8 cellular contexts compared by ENCODE assay signal in genomic region chr12:108664338-108665258, GRCh38. TPM values are rescaled to one million over a fixed set of nuclear protein-coding genes. Genes with fewer than 3 reads are reported as not detected.
DNase-seq lines count a peak whose midpoint lies in the region; ATAC-seq, FAIRE-seq and TF ChIP-seq lines count a peak whose summit lies in the region.

No MANE protein-coding gene starts in this region.

- 0 out of 2 replicates have a peak, but pooled peaks cover 11% of the 10 kb centered on the region for H4K20me1 ChIP-seq in HepG2 (ENCODE audit: insufficient read depth, low read length)

- peak; percentile 85 for DNase-seq in BE2C
- DNase-seq in NCI-H446 treated with DMSO at 0.1 percent for 48 hours (lab: John Stamatoyannopoulos, UW) = peak; percentile 55
- peak; percentile 90 for DNase-seq in activated CD4-positive, alpha-beta T cell treated with anti-CD3 and anti-CD28 coated beads for 48 hours
- peak; percentile 94 for DNase-seq in coronary artery (ENCODE audit: low spot score)
- peak; percentile 92 for DNase-seq in HepG2 (ENCODE audit: low spot score)
- peak; percentile 67 to 85 for DNase-seq in stimulated activated CD4-positive, alpha-beta T cell treated with anti-CD3 and anti-CD28 coated beads, Interleukin-4, amount 100 ng/mL, for 4 hours

- TF ChIP-seq RAD21 in HepG2 (CRISPR knock-in tag; IDR thresholded peaks at IDR 0.05) = peak; percentile 90

- H3K4me2 ChIP-seq in HepG2 (ENCODE audit: low read depth, low read length) = peak overlapping the region; percentile 45

- no peak overlapping the region for H2AFZ ChIP-seq in HepG2 (ENCODE audit: low read length)

- H3K27ac ChIP-seq in coronary artery (peak overlapping the region; percentile 73 to 85), HepG2 (ENCODE audit: extremely low read length, insufficient read depth, low read length) (peak overlapping the region; percentile 73)

- H3K9ac ChIP-seq in HepG2 (ENCODE audit: insufficient read depth, low read depth, low read length) = peak overlapping the region; percentile 44; the same call in 1 of the 2 replicates

- no peak overlapping the region for H3K4me3 ChIP-seq in BE2C (ENCODE audit: low read depth, low read length)
- H3K4me3 ChIP-seq in coronary artery = peak overlapping the region; percentile 13
- H3K4me3 ChIP-seq in HepG2 (replicated peaks in 1 of 3; ENCODE audit: insufficient read depth in 1 of 3, low read depth in 2 of 3, low read length in 3 of 3) = peak overlapping the region in 1 of 3 experiments; percentile 8; a peak in 1 of 6 replicates

- CTCF ChIA-PET in HepG2 (lab: Yijun Ruan, JAX; ENCODE audit: low intra/inter-chr PET ratio, low total read pairs) = interaction anchor here (1.0 to 3.4 kb wide), 4 partner anchors 27 to 287 kb away, joined by 3 to 53 read pairs (median 3); no protein-coding TSS in a partner anchor

- 3% methylated on average over 5 of the region's 5 CpGs for WGBS in HepG2 (ENCODE audit: low lambda C conversion rate)

- H3K27me3 ChIP-seq in BE2C = no peaks in the 10 kb centered on the region
- H3K27me3 ChIP-seq in HepG2 (ENCODE audit: control insufficient read depth in 1 of 2, insufficient read depth in 2 of 2, low read length in 2 of 2) = no peaks in the 10 kb centered on the region

- H3K79me2 ChIP-seq in HepG2 (ENCODE audit: insufficient read depth, low read length) = peaks cover 31% of the 10 kb centered on the region

- peak in 1 of 2 experiments; percentile 82; a peak in 2 of 4 replicates for TF ChIP-seq EP300 in HepG2 (IDR thresholded peaks at IDR 0.05; ENCODE audit: low read depth in 2 of 2, low read length in 2 of 2)
- TF ChIP-seq EP300 in HepG2 (CRISPR knock-in tag; IDR thresholded peaks at IDR 0.05; ENCODE audit: borderline replicate concordance) = peak; percentile 39; the same call in 1 of the 2 replicates

- BruUV-seq in HepG2 (replicated peaks; lab: Mats Ljungman, UMichigan) = no TSS peak

- TF ChIP-seq POLR2A in HepG2 (IDR thresholded peaks at IDR 0.05; ENCODE audit: insufficient read depth in 1 of 2, low read depth in 2 of 2, low read length in 2 of 2) = no peak

- peak; percentile 94 for FAIRE-seq in HepG2 (lab: Jason Lieb, UNC)

- H3K9me3 ChIP-seq in BE2C (no peaks in the 10 kb centered on the region), HepG2 (ENCODE audit: low read length) (no peaks in the 10 kb centered on the region)

- TF ChIP-seq CTCF in BE2C (IDR thresholded peaks at IDR 0.05; ENCODE audit: low read depth, low read length) (peak; percentile 99), coronary artery (IDR thresholded peaks at IDR 0.05) (peak; percentile 89), HepG2 (CRISPR knock-in tag; IDR thresholded peaks at IDR 0.05) (peak; percentile 95)

- H3K4me1 ChIP-seq in BE2C (peaks cover 40% of the 10 kb centered on the region), HepG2 (ENCODE audit: insufficient read depth, low read length) (peaks cover 54% of the 10 kb centered on the region)

- intact Hi-C loops in HepG2 (cut with micrococcal nuclease; ENCODE audit: unreplicated experiment) = loop anchor here (1.0 to 10.0 kb wide), 5 partner anchors 26 to 430 kb away; partner anchors contain the start of genes ALKBH2 and UNG

- in situ Hi-C loops in HepG2 (cut with HindIII; ENCODE audit: extremely low pct_ligation_motif_present, low pct_unique_long_range_greater_than_20kb) = loop anchor here (5.0 kb wide), 2 partner anchors 63 to 138 kb away; no protein-coding TSS in a partner anchor

- POLR2A ChIA-PET in HepG2 (lab: Yijun Ruan, JAX) = interaction anchor here (1.1 to 2.0 kb wide), 4 partner anchors 26 to 139 kb away, joined by 5 to 14 read pairs (median 8); no protein-coding TSS in a partner anchor

- peaks cover 5% of the 10 kb centered on the region; the same call in 1 of the 2 replicates for H3K36me3 ChIP-seq in BE2C
- peaks cover 9 to 23% of the 10 kb centered on the region in 2 experiments; a peak in 4 of 5 replicates for H3K36me3 ChIP-seq in HepG2 (replicated peaks in 1 of 2; ENCODE audit: control insufficient read depth in 1 of 2, insufficient read depth in 2 of 2, low read length in 2 of 2)

- peak; percentile 80 for ATAC-seq in GM19035 (IDR thresholded peaks at IDR 0.05; ENCODE audit: unreplicated experiment)
- peak; percentile 83 for ATAC-seq in HG03354 (IDR thresholded peaks at IDR 0.05; ENCODE audit: poor library complexity, severe bottlenecking, unreplicated experiment)
- ATAC-seq in HepG2 = peak; percentile 86

TF ChIP-seq in HepG2, 621 proteins besides CTCF, POLR2A, EP300 and RAD21 (continues in another document):
- TF ChIP-seq ETV6 (CRISPR knock-in tag; conservative IDR thresholded peaks at IDR 0.05) (0 out of 2 replicates have a peak, but pooled peaks have one; percentile 42), NFRKB (IDR thresholded peaks at IDR 0.05) (no peak), FOXO1 (CRISPR knock-in tag; IDR thresholded peaks at IDR 0.05) (peak; percentile 54; the same call in 1 of the 2 replicates), ZNF549 (CRISPR knock-in tag; IDR thresholded peaks at IDR 0.05) (no peak), HMGXB3 (CRISPR knock-in tag; IDR thresholded peaks at IDR 0.05; ENCODE audit: borderline replicate concordance) (peak; percentile 48; the same call in 1 of the 2 replicates), PREB (CRISPR knock-in tag; IDR thresholded peaks at IDR 0.05) (no peak), KDM6A (CRISPR knock-in tag; IDR thresholded peaks at IDR 0.05; ENCODE audit: low read depth) (no peak), FOXA1 (IDR thresholded peaks at IDR 0.05) (no peak), FOXA1 (CRISPR knock-in tag; IDR thresholded peaks at IDR 0.05) (peak; percentile 14; the same call in 1 of the 2 replicates), SMYD3 (CRISPR knock-in tag; IDR thresholded peaks at IDR 0.05) (no peak), PHF8 (CRISPR knock-in tag; IDR thresholded peaks at IDR 0.05) (no peak), PTBP1 (IDR thresholded peaks at IDR 0.05; ENCODE audit: low read depth, low read length, poor library complexity, severe bottlenecking) (no peak)

RNA-seq across cellular contexts. Expression of gene SELPLG, which starts 30.9 kb away (rescaled TPM):
- polyA plus RNA-seq in BE2C (2012; ENCODE audit: insufficient read depth, insufficient read length, low read depth) = 1.4 TPM
- not detected in 2 replicates for total RNA-seq in HepG2 (2016; rRNA removed; fragmentation: Illumina TruSeq; extraction: Trizol)
- not detected in 2 replicates for total RNA-seq in HepG2 (2016; cell fraction: cytosol; rRNA removed; fragmentation: Illumina TruSeq; extraction: Trizol; ENCODE audit: low read depth)
- total RNA-seq in HepG2 (2016; cell fraction: insoluble cytoplasmic fraction; rRNA removed; fragmentation: Illumina TruSeq; extraction: Trizol) = not detected in 2 replicates
- total RNA-seq in HepG2 (2016; cell fraction: membrane; rRNA removed; fragmentation: Illumina TruSeq; extraction: Trizol) = not detected in 2 replicates
- total RNA-seq in HepG2 (2016; cell fraction: nucleus; rRNA removed; fragmentation: Illumina TruSeq; extraction: Trizol) = not detected in 2 replicates
- 0.07 and 0.12 TPM in 2 replicates for polyA plus RNA-seq in HepG2 (2011; rRNA removed)
- polyA plus RNA-seq in HepG2 (2011; cell fraction: cytosol; rRNA removed) = 0.07 and 0.08 TPM in 2 replicates
- polyA plus RNA-seq in HepG2 (2011; cell fraction: nucleus; rRNA removed) = 0.14 and 0.16 TPM in 2 replicates
- not detected in 2 replicates for polyA plus RNA-seq in HepG2 (2012)
- polyA plus RNA-seq in HepG2 (2016; cell fraction: cytosol; fragmentation: Illumina TruSeq; extraction: Trizol; ENCODE audit: low read depth) = not detected in 2 replicates
- polyA plus RNA-seq in HepG2 (2016; cell fraction: insoluble cytoplasmic fraction; fragmentation: Illumina TruSeq; extraction: Trizol; ENCODE audit: low read depth) = 0.10 TPM in 1 of 2 replicates, not detected in the other
- polyA plus RNA-seq in HepG2 (2016; cell fraction: membrane; fragmentation: Illumina TruSeq; extraction: Trizol; ENCODE audit: low read depth) = not detected in 2 replicates
- not detected in 2 replicates for polyA plus RNA-seq in HepG2 (2016; cell fraction: nucleus; fragmentation: Illumina TruSeq; extraction: Trizol; ENCODE audit: insufficient read depth, low read depth)
- 0.26 and 2.7 TPM in 2 replicates for polyA minus RNA-seq in HepG2 (2011; rRNA and poly(A)+ RNA removed; ENCODE audit: low replicate concordance)
- not detected in 2 replicates for polyA minus RNA-seq in HepG2 (2011; cell fraction: cytosol; rRNA and poly(A)+ RNA removed)
- polyA minus RNA-seq in HepG2 (2011; cell fraction: nucleus; rRNA and poly(A)+ RNA removed) = not detected in 2 replicates
